ENCODE assay signal across 8 cellular contexts in the genomic region with DNA sequence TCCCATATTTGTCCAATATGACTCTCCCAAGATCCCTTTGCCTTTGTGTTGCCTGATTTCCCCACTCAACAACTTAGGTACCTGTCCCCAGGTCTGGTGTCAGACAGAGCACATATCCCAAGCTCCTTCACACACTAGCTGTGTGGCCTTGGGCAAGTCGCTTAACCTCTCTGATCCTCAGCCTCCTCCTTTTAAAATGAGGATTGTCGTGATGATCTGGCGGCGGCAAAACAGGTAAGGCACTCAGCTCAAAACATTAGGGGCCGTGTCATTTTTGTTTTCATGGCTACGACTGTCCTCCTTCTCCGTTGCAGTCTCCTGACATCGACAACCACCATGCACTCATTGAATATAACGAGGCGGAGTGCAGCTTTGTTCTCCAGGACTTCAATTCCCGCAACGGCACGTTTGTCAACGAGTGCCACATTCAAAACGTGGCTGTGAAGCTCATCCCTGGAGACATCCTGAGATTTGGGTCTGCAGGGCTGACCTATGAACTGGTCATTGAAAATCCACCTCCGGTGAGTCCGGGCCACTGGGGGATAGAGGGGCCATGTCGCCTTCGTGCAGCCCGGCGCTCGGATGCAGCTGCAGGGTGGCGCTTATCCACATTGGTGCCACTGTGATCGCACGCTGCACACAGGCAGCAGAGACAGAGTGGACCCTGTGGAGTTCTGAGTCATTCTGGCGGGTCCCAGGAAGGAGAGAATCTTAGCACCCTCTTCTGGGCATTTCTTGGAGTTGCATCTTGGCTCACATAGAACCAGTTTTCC. TPM values are rescaled to one million over a fixed set of nuclear protein-coding genes. Genes with fewer than 3 reads are reported as not detected.
DNase-seq lines count a peak whose midpoint lies in the region; ATAC-seq and TF ChIP-seq lines count a peak whose summit lies in the region.

No MANE protein-coding gene starts in this region.

- TF ChIP-seq CTCF in fibroblast of the aortic adventitia (IDR thresholded peaks at IDR 0.05; ENCODE audit: insufficient read depth, low read length) (peak; percentile 83), neural cell (IDR thresholded peaks at IDR 0.05; ENCODE audit: poor library complexity, severe bottlenecking) (peak; percentile 83)

- no peaks in the 10 kb centered on the region for H3K36me3 ChIP-seq in HAP-1 (replicated peaks)
- H3K36me3 ChIP-seq in neural cell (ENCODE audit: insufficient read depth, low read length), result no peaks in the 10 kb centered on the region
- H3K36me3 ChIP-seq in aorta (ENCODE audit: control insufficient read depth in 1 of 2, insufficient read depth in 2 of 2, low read length in 1 of 2), result no peaks in the 10 kb centered on the region

- no peaks in the 10 kb centered on the region for H3K9me3 ChIP-seq in HAP-1
- H3K9me3 ChIP-seq in neural cell (ENCODE audit: low read length), result no peaks in the 10 kb centered on the region
- no peaks in the 10 kb centered on the region for H3K9me3 ChIP-seq in aorta (ENCODE audit: control insufficient read depth, low read length)

- no peak overlapping the region for H2AFZ ChIP-seq in neural cell (ENCODE audit: low read depth, low read length)

- H3K9me2 ChIP-seq in neural cell (ENCODE audit: insufficient read depth, low read length), result no peaks in the 10 kb centered on the region

- no peak overlapping the region for H3K4me2 ChIP-seq in neural cell (ENCODE audit: low read length)

- H3K27ac ChIP-seq in neural cell (ENCODE audit: low read length) (no peak overlapping the region), aorta (ENCODE audit: low read depth in 1 of 2, low read length in 2 of 2) (no peak overlapping the region)

- WGBS in aorta, 2 donors, result 33 to 34% methylated on average over 26 of the region's 26 CpGs

- no peaks in the 10 kb centered on the region for H3K4me1 ChIP-seq in HAP-1
- no peaks in the 10 kb centered on the region for H3K4me1 ChIP-seq in aorta (ENCODE audit: control insufficient read depth in 1 of 2, insufficient read depth in 2 of 2, low read length in 2 of 2)

- TF ChIP-seq EP300 in neural cell (conservative IDR thresholded peaks at IDR 0.05; ENCODE audit: poor library complexity, severe bottlenecking), result no peak

- no peaks in the 10 kb centered on the region for H3K36me3 Mint-ChIP-seq in activated CD8-positive, alpha-beta T cell treated with anti-CD3 and anti-CD28 coated beads, Interleukin-2, amount 10 ng/mL, durations not matched to agents 7 days and 5 days (ENCODE audit: low read depth)

- ATAC-seq in activated CD8-positive, alpha-beta T cell treated with anti-CD3 and anti-CD28 coated beads, Interleukin-2, amount 10 ng/mL, durations not matched to agents 7 days and 5 days, result peak; percentile 82
- ATAC-seq in aorta (ENCODE audit: low FRiP score), result peak; percentile 85
- no peak for ATAC-seq in GM21576 (IDR thresholded peaks at IDR 0.05; ENCODE audit: unreplicated experiment)

- H3K79me2 ChIP-seq in neural cell (replicated peaks; ENCODE audit: insufficient read depth, low read length), result no peaks in the 10 kb centered on the region

- H3K27me3 ChIP-seq in HAP-1 (ENCODE audit: low read depth), result 0 out of 2 replicates have a peak, but pooled peaks cover 3% of the 10 kb centered on the region
- no peaks in the 10 kb centered on the region for H3K27me3 ChIP-seq in neural cell (ENCODE audit: insufficient read depth, low read depth, low read length)
- H3K27me3 ChIP-seq in aorta (ENCODE audit: control insufficient read depth in 1 of 2, insufficient read depth in 2 of 2, low read length in 1 of 2), result no peaks in the 10 kb centered on the region

- H3K9ac ChIP-seq in neural cell (ENCODE audit: low read length), result no peak overlapping the region

- H3K4me3 ChIP-seq in HAP-1, result no peak overlapping the region
- no peak overlapping the region for H3K4me3 ChIP-seq in fibroblast of the aortic adventitia (ENCODE audit: low read depth, low read length)
- H3K4me3 ChIP-seq in neural cell (ENCODE audit: low read length), result no peak overlapping the region
- H3K4me3 ChIP-seq in aorta (ENCODE audit: low read length in 2 of 2), result no peak overlapping the region

- TF ChIP-seq RAD21 in neural cell (conservative IDR thresholded peaks at IDR 0.05), result peak; percentile 84

- H3K4me1 Mint-ChIP-seq in activated CD8-positive, alpha-beta T cell treated with anti-CD3 and anti-CD28 coated beads, Interleukin-2, amount 10 ng/mL, durations not matched to agents 7 days and 5 days (ENCODE audit: low read depth), result peaks cover 6% of the 10 kb centered on the region

- no peak overlapping the region for H3K4me3 Mint-ChIP-seq in activated CD8-positive, alpha-beta T cell treated with anti-CD3 and anti-CD28 coated beads, Interleukin-2, amount 10 ng/mL, durations not matched to agents 7 days and 5 days

- DNase-seq in COLO829 (ENCODE audit: low spot score) (peak; percentile 68), HAP-1 (ENCODE audit: low spot score in 2 of 2) (peak; percentile 72 to 77), NCI-H460 (ENCODE audit: extremely low read depth, low read depth) (peak; percentile 75), fibroblast of the aortic adventitia (ENCODE audit: low read depth) (peak; percentile 79), aorta (peak in 1 of 2 donors; percentile 76)
- DNase-seq in activated CD8-positive, alpha-beta T cell treated with anti-CD3 and anti-CD28 coated beads, Interleukin-2, amount 10 ng/mL, durations not matched to agents 7 days and 5 days, result peak; percentile 66

- H3K9me3 Mint-ChIP-seq in activated CD8-positive, alpha-beta T cell treated with anti-CD3 and anti-CD28 coated beads, Interleukin-2, amount 10 ng/mL, durations not matched to agents 7 days and 5 days (ENCODE audit: insufficient read depth), result no peaks in the 10 kb centered on the region

- in situ Hi-C loops in HAP-1 (cut with MboI; ENCODE audit: low sequenced_read_pairs), result no loop called here

- H3K27me3 Mint-ChIP-seq in activated CD8-positive, alpha-beta T cell treated with anti-CD3 and anti-CD28 coated beads, Interleukin-2, amount 10 ng/mL, durations not matched to agents 7 days and 5 days (ENCODE audit: low read depth), result peaks cover 30% of the 10 kb centered on the region

- no peaks in the 10 kb centered on the region for H3F3A ChIP-seq in neural cell (ENCODE audit: insufficient read depth, low read length, poor library complexity, severe bottlenecking)

- POLR2A ChIA-PET in activated CD8-positive, alpha-beta T cell treated with anti-CD3 and anti-CD28 coated beads, Interleukin-2, amount 10 ng/mL, durations not matched to agents 7 days and 5 days (lab: Charles Lee), result no interaction called here

- H4K20me1 ChIP-seq in neural cell (ENCODE audit: insufficient read depth), result no peaks in the 10 kb centered on the region

- H3K27ac Mint-ChIP-seq in activated CD8-positive, alpha-beta T cell treated with anti-CD3 and anti-CD28 coated beads, Interleukin-2, amount 10 ng/mL, durations not matched to agents 7 days and 5 days, result no peak overlapping the region

- intact Hi-C loops in aorta (cut with DNase I), result loop anchor here (1.0 to 5.0 kb wide), 4 partner anchors 119 to 144 kb away; partner anchors contain the start of gene TMEM51 (in 2 of the 2)

- CTCF ChIA-PET in activated CD8-positive, alpha-beta T cell treated with anti-CD3 and anti-CD28 coated beads, Interleukin-2, amount 10 ng/mL, durations not matched to agents 7 days and 5 days (lab: Charles Lee), result interaction anchor here (0.6 to 5.6 kb wide), 24 partner anchors 11 to 173 kb away, joined by 3 to 80 read pairs (median 3); partner anchors contain the start of gene TMEM51

TF ChIP-seq in neural cell, 6 proteins besides CTCF, POLR2A, EP300 and RAD21:
- TF ChIP-seq SMC3 (conservative IDR thresholded peaks at IDR 0.05; ENCODE audit: poor library complexity) (peak; percentile 84), MXI1 (conservative IDR thresholded peaks at IDR 0.05; ENCODE audit: poor library complexity, severe bottlenecking) (no peak)

RNA-seq across cellular contexts. Expression of gene FHAD1, which starts 25.2 kb away (rescaled TPM):
- 89.1 and 101 TPM in 2 replicates for total RNA-seq in NCI-H460 (2014; rRNA removed; shearing (Covaris generic))
- polyA plus RNA-seq in NCI-H460 (2014; cell fraction: nucleus; rRNA removed), result 14.6 and 22.3 TPM in 2 replicates
- total RNA-seq in activated CD8-positive, alpha-beta T cell treated with anti-CD3 and anti-CD28 coated beads, Interleukin-2, amount 10 ng/mL, durations not matched to agents 7 days and 5 days, result under 1 TPM; 0.21 to 0.55 TPM
- total RNA-seq in fibroblast of the aortic adventitia (ENCODE audit: low replicate concordance), result 0.63 and 0.74 TPM in 2 replicates
- 0.46 TPM in 1 of 2 replicates, not detected in the other for polyA plus RNA-seq in neural cell
- polyA minus RNA-seq in neural cell, result 0.46 and 0.97 TPM in 2 replicates
- total RNA-seq in aorta, result 1 to 10 TPM in 1 of 2 donors, under 1 TPM in 1; 0.32 to 2.7 TPM
- polyA plus RNA-seq in aorta, result under 1 TPM in 1 of 2 donors, not detected in 1; 0.03 TPM

Comparison
In these comparisons a context has a peak if more than half of its experiments do, and no peak if none do; other contexts are left out.
1. RNA of gene FHAD1, which starts 25.2 kb away (total RNA-seq): 89.1 to 101 TPM in NCI-H460; 0.32 to 2.7 TPM in aorta, 0.63 to 0.74 TPM in fibroblast of the aortic adventitia and 0.21 to 0.55 TPM in activated CD8-positive, alpha-beta T cell treated with anti-CD3 and anti-CD28 coated beads, Interleukin-2, amount 10 ng/mL, durations not matched to agents 7 days and 5 days; every median in the first group is over 10 times any median in the second.